ENCODE assay signal across 8 cellular contexts in the genomic region with DNA sequence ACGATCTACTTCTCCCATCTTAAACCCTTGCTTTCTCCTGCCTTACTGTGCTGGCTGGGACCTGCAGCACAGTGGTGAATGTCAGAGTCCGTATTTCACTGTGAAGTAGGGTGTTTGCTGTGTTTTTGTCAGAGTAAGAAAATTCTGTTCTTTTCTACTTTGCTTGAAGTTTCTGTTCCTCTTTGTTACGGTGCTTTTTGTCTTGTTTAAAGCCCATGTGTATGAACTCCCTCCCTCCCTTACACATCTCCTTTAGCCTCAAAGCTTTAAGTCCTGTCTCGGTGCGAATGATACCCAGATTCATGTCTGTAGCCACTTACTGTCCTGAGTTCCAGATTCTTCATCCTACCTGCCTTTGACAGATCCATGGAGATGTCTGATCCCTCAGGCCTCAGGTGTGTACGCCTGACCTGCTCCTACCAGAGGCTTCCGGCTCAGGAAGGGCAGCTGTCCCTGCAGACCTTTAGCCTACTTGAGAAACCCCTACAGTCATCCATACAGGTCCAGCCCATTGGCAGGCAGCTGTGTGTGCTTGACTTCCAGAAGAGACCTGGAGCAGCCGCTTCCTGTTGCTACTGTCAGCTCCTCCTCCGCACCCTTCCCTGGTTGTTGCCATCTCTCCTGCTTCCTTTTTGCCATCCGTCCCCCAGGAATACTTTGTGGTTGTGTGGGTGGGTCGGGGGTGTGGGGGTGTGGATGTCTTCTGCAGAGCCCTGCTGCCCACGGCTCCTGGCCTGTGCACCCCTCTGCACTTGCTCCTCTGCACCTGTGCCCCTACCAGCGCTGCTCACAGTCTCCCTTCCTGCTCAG.
DNase-seq lines count a peak whose midpoint lies in the region; ATAC-seq, FAIRE-seq and TF ChIP-seq lines count a peak whose summit lies in the region.

No MANE protein-coding gene starts in this region.

- no peaks in the 10 kb centered on the region for H3K4me1 ChIP-seq in PC-9 (replicated peaks; ENCODE audit: insufficient read depth)

- H3K27ac ChIP-seq in dorsolateral prefrontal cortex (no peak overlapping the region), PC-9 (no peak overlapping the region)

- no peaks in the 10 kb centered on the region for H3K27me3 ChIP-seq in dorsolateral prefrontal cortex
- H3K27me3 ChIP-seq in PC-9 (ENCODE audit: insufficient read depth, low read depth), result no peaks in the 10 kb centered on the region

- DNase-seq in GM13976 (ENCODE audit: low spot score), result peak; percentile 83
- peak; percentile 25 for DNase-seq in UCSD-AML1 (lab: John Stamatoyannopoulos, UW; ENCODE audit: unreplicated experiment)
- DNase-seq in glomerular visceral epithelial cell (ENCODE audit: extremely low spot score), result no peak
- no peak for DNase-seq in dorsolateral prefrontal cortex
- DNase-seq in PC-9, result no peak
- no peak for DNase-seq in urothelium cell line (ENCODE audit: low spot score)

- ATAC-seq in GM19467 (IDR thresholded peaks at IDR 0.05; ENCODE audit: unreplicated experiment) (peak; percentile 72), HG03139 (IDR thresholded peaks at IDR 0.05; ENCODE audit: unreplicated experiment) (peak; percentile 57)

- TF ChIP-seq CTCF in GM13976 (IDR thresholded peaks at IDR 0.05; ENCODE audit: borderline replicate concordance, control extremely low read depth, extremely low read depth, insufficient read depth, missing control alignments) (no peak), dorsolateral prefrontal cortex (IDR thresholded peaks at IDR 0.05 in 54 of 56, conservative IDR thresholded peaks at IDR 0.05 in 2 of 56; ENCODE audit: low read depth in 1 of 56, partially characterized antibody in 56 of 56) (no peak), PC-9 (conservative IDR thresholded peaks at IDR 0.05) (no peak)

- intact Hi-C loops in dorsolateral prefrontal cortex (cut with DNase I), result no loop called here
- intact Hi-C loops in PC-9 (cut with micrococcal nuclease; ENCODE audit: unreplicated experiment), result no loop called here

- no peaks in the 10 kb centered on the region for H3K9me3 ChIP-seq in PC-9 (ENCODE audit: insufficient read depth, low read depth)

- 0 out of 2 replicates have a peak, but pooled peaks cover 3% of the 10 kb centered on the region for H3K36me3 ChIP-seq in PC-9 (ENCODE audit: low read depth)

- POLR2A ChIA-PET in PC-9 (lab: Charles Lee; ENCODE audit: unreplicated experiment), result no interaction called here

- no peak for FAIRE-seq in urothelium cell line (lab: Jason Lieb, UNC)

- H4K20me1 ChIP-seq in PC-9 (ENCODE audit: insufficient read depth), result no peaks in the 10 kb centered on the region; the same call in 1 of the 2 replicates

- H2AFZ ChIP-seq in PC-9, result no peak overlapping the region

- H3F3A ChIP-seq in PC-9 (ENCODE audit: insufficient read depth, low read depth), result no peaks in the 10 kb centered on the region

- no peaks in the 10 kb centered on the region for H3K79me2 ChIP-seq in PC-9 (ENCODE audit: low read depth)

- BruUV-seq in PC-9 (replicated peaks; lab: Mats Ljungman, UMichigan), result no TSS peak

- CTCF ChIA-PET in PC-9 (lab: Charles Lee), result no interaction called here

- H3K9me2 ChIP-seq in PC-9 (ENCODE audit: insufficient read depth), result no peaks in the 10 kb centered on the region

- H3K4me3 ChIP-seq in dorsolateral prefrontal cortex (no peak overlapping the region), PC-9 (no peak overlapping the region)

- in situ Hi-C loops in GM13976 (cut with MboI; ENCODE audit: low sequenced_read_pairs, unreplicated experiment), result no loop called here

- H3K4me2 ChIP-seq in PC-9, result no peak overlapping the region

Comparison
In these comparisons a context has a peak if more than half of its experiments do, and no peak if none do; other contexts are left out.
1. DNase-seq: peak in GM13976 (single experiment) and UCSD-AML1 (single experiment); none in glomerular visceral epithelial cell (single experiment), dorsolateral prefrontal cortex (0 of 10), PC-9 (0 of 2) and urothelium cell line (single experiment).